10 cellular contexts compared by ENCODE assay signal in the genomic region with DNA sequence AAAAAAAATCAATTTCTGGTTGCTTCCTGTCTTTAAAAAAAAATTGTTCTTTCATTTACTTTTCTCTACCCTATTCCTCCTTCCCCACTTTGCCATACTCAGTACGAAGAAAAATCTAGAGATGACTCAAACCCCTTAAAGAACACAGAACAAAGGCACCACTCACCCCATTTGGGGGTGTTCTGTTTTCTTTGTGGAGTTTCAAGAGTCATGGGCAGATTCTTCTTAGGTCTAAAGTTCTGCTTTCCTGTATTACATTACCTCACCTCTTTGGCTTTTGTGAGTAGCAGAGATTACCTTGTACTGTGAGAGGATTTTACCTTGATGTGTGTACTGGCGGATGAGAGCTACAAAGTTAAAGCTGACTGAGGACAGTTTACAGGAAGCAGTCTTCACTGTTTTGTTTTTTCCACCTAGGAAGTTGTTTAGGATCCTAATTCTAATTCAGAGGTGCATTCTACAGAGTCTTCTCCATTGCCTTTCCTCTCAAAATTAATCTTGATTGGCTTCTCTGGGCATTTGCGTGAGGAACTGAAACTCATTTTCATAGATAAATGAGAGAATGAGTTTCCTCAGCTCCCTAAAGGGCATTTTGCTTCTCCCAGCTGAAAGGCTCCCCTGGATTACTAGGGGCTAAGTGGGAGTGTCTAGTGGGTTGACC. TPM values are rescaled to one million over a fixed set of nuclear protein-coding genes. Genes with fewer than 3 reads are reported as not detected.
A peak's percentile ranks its signal among the peaks of the same experiment; 100 is the strongest.
DNase-seq lines count a peak whose midpoint lies in the region; ATAC-seq, FAIRE-seq and TF ChIP-seq lines count a peak whose summit lies in the region.
"Had no signal": no experiment of that assay in that cellular context is flagged by ENCODE, and none has a peak within 500 bp of the region (broad histone marks: within the 10 kb centered on the region; RNA-seq: fewer than 3 reads in every experiment).

No MANE protein-coding gene starts in this region.

- H3K4me1 ChIP-seq in pancreas, result peaks cover 0 to 11% (median 7%) of the 10 kb centered on the region in 3 donors
- H3K4me1 ChIP-seq in effector memory CD4-positive, alpha-beta T cell (ENCODE audit: control insufficient read depth, insufficient read depth, low read length, poor library complexity, severe bottlenecking), result no peaks in the 10 kb centered on the region

- peaks cover 74% of the 10 kb centered on the region for H3K36me3 Mint-ChIP-seq in activated CD8-positive, alpha-beta T cell treated with anti-CD3 and anti-CD28 coated beads, Interleukin-2, amount 10 ng/mL, durations not matched to agents 7 days and 5 days (ENCODE audit: low read depth)

- H3K4me3 Mint-ChIP-seq in activated CD8-positive, alpha-beta T cell treated with anti-CD3 and anti-CD28 coated beads, Interleukin-2, amount 10 ng/mL, durations not matched to agents 7 days and 5 days, result no peak overlapping the region

- no peak overlapping the region for H3K4me3 ChIP-seq in pancreas
- H3K4me3 ChIP-seq in effector memory CD4-positive, alpha-beta T cell (ENCODE audit: insufficient read depth, low read depth, low read length, poor library complexity, severe bottlenecking), result no peak overlapping the region

- H3K27me3 ChIP-seq in pancreas, result no peaks in the 10 kb centered on the region
- no peaks in the 10 kb centered on the region for H3K27me3 ChIP-seq in effector memory CD4-positive, alpha-beta T cell (replicated peaks; ENCODE audit: control insufficient read depth, insufficient read depth, low read length, poor library complexity, severe bottlenecking)

- DNase-seq in NOMO-1 treated with DMSO at 0.1 percent for 48 hours (lab: John Stamatoyannopoulos, UW; ENCODE audit: unreplicated experiment) (peak; percentile 43), NOMO-1 treated with dmso at 0.1 percent for 144 hours (lab: John Stamatoyannopoulos, UW; ENCODE audit: unreplicated experiment) (no peak), pancreas (no peak), COR-L47 (lab: John Stamatoyannopoulos, UW) (no peak), superior temporal gyrus (ENCODE audit: extremely low spot score) (no peak)
- DNase-seq in activated CD8-positive, alpha-beta T cell treated with anti-CD3 and anti-CD28 coated beads, Interleukin-2, amount 10 ng/mL, durations not matched to agents 7 days and 5 days, result no peak
- no peak for DNase-seq in effector memory CD4-positive, alpha-beta T cell
- DNase-seq: activated CD4-positive, CD25-positive, alpha-beta regulatory T cell treated with anti-CD3 and anti-CD28 coated beads, Interleukin-2, amount 50 U/mL, for 72 hours had no signal

- WGBS in pancreas, 2 donors, result 86 to 89% methylated on average over 3 of the region's 3 CpGs

- POLR2A ChIA-PET in activated CD8-positive, alpha-beta T cell treated with anti-CD3 and anti-CD28 coated beads, Interleukin-2, amount 10 ng/mL, durations not matched to agents 7 days and 5 days (lab: Charles Lee), result interaction anchor here (1.0 kb wide), 1 partner anchor 21 kb away, joined by 4 read pairs; the partner anchor contains the start of gene AVL9

- intact Hi-C loops in pancreas (cut with DNase I), result no loop called here

- peak overlapping the region; percentile 75 for H3K27ac Mint-ChIP-seq in activated CD8-positive, alpha-beta T cell treated with anti-CD3 and anti-CD28 coated beads, Interleukin-2, amount 10 ng/mL, durations not matched to agents 7 days and 5 days

- no peaks in the 10 kb centered on the region for H3K9me3 ChIP-seq in pancreas
- no peaks in the 10 kb centered on the region for H3K9me3 ChIP-seq in effector memory CD4-positive, alpha-beta T cell (ENCODE audit: control insufficient read depth, low read length)

- H3K27me3 Mint-ChIP-seq in activated CD8-positive, alpha-beta T cell treated with anti-CD3 and anti-CD28 coated beads, Interleukin-2, amount 10 ng/mL, durations not matched to agents 7 days and 5 days (ENCODE audit: low read depth), result no peaks in the 10 kb centered on the region

- H3K27ac ChIP-seq in pancreas, result peak overlapping the region in 1 of 4 donors; percentile 50
- H3K27ac ChIP-seq in effector memory CD4-positive, alpha-beta T cell (ENCODE audit: insufficient read depth, low read length, poor library complexity, severe bottlenecking), result no peak overlapping the region
- H3K27ac ChIP-seq: 22Rv1 had no signal

- ATAC-seq in HG02885 (IDR thresholded peaks at IDR 0.05; ENCODE audit: poor library complexity, unreplicated experiment) (peak; percentile 87), pancreas (peak; percentile 38 to 76 (median 64))
- ATAC-seq in activated CD8-positive, alpha-beta T cell treated with anti-CD3 and anti-CD28 coated beads, Interleukin-2, amount 10 ng/mL, durations not matched to agents 7 days and 5 days, result peak; percentile 30

- H3K4me1 Mint-ChIP-seq in activated CD8-positive, alpha-beta T cell treated with anti-CD3 and anti-CD28 coated beads, Interleukin-2, amount 10 ng/mL, durations not matched to agents 7 days and 5 days (ENCODE audit: low read depth), result peaks cover 39% of the 10 kb centered on the region

- CTCF ChIA-PET in activated CD8-positive, alpha-beta T cell treated with anti-CD3 and anti-CD28 coated beads, Interleukin-2, amount 10 ng/mL, durations not matched to agents 7 days and 5 days (lab: Charles Lee), result interaction anchor here (1.1 kb wide), 1 partner anchor 331 kb away, joined by 3 read pairs; no protein-coding TSS in a partner anchor

- peaks cover 20% of the 10 kb centered on the region for H3K9me3 Mint-ChIP-seq in activated CD8-positive, alpha-beta T cell treated with anti-CD3 and anti-CD28 coated beads, Interleukin-2, amount 10 ng/mL, durations not matched to agents 7 days and 5 days (ENCODE audit: insufficient read depth)

- no peak for TF ChIP-seq CTCF in pancreas (IDR thresholded peaks at IDR 0.05)

- H3K36me3 ChIP-seq in pancreas, result no peaks in the 10 kb centered on the region
- no peaks in the 10 kb centered on the region for H3K36me3 ChIP-seq in effector memory CD4-positive, alpha-beta T cell (ENCODE audit: control insufficient read depth, insufficient read depth, low read length)

- FAIRE-seq in pancreas (lab: Jason Lieb, UNC), result no peak

RNA-seq across cellular contexts. Expression of gene AVL9, which starts 20.7 kb away (rescaled TPM):
- total RNA-seq in activated CD8-positive, alpha-beta T cell treated with anti-CD3 and anti-CD28 coated beads, Interleukin-2, amount 10 ng/mL, durations not matched to agents 7 days and 5 days, result 10 to 100 TPM; 29.6 to 30.1 TPM
- 10 to 100 TPM; 16.1 to 23.4 (median 19.0) TPM for total RNA-seq in pancreas
- 1 to 10 TPM; 4.6 to 6.2 TPM for polyA plus RNA-seq in pancreas

RNA-seq across cellular contexts. Expression of gene LSM5, which starts 25.8 kb away (rescaled TPM):
- 10 to 100 TPM; 94.4 to 97.1 TPM for total RNA-seq in activated CD8-positive, alpha-beta T cell treated with anti-CD3 and anti-CD28 coated beads, Interleukin-2, amount 10 ng/mL, durations not matched to agents 7 days and 5 days
- total RNA-seq in pancreas, result 10 to 100 TPM; 14.8 to 26.8 (median 20.1) TPM
- 10 to 100 TPM; 41.1 to 47.6 TPM for polyA plus RNA-seq in pancreas

Comparison
In these comparisons a context has a peak if more than half of its experiments do, and no peak if none do; other contexts are left out.
1. ATAC-seq: peak in every context shown above with its lines; median percentile 87 in HG02885; 64 in pancreas; 30 in activated CD8-positive, alpha-beta T cell treated with anti-CD3 and anti-CD28 coated beads, Interleukin-2, amount 10 ng/mL, durations not matched to agents 7 days and 5 days.